Comparison of ENCODE assay signal across 8 cellular contexts in genomic region chr5:138466058-138466899, GRCh38. TPM values are rescaled to one million over a fixed set of nuclear protein-coding genes. Genes with fewer than 3 reads are reported as not detected.
DNase-seq lines count a peak whose midpoint lies in the region; ATAC-seq and TF ChIP-seq lines count a peak whose summit lies in the region.

No MANE protein-coding gene starts in this region.

- peak; percentile 48 for DNase-seq in stimulated activated CD4-positive, alpha-beta T cell treated with anti-CD3 and anti-CD28 coated beads, Interleukin-15, amount 100 ng/mL, for 24 hours
- DNase-seq in stimulated activated CD4-positive, alpha-beta T cell treated with anti-CD3 and anti-CD28 coated beads, Interleukin-2, amount 100 ng/mL, for 48 hours: no peak
- peak; percentile 67 for DNase-seq in activated T-cell treated with anti-CD3 and anti-CD28 coated beads, Interleukin-2, amount 50 U/mL, for 1 hour
- DNase-seq in hepatocyte (ENCODE audit: low spot score) (peak; percentile 60), NCI-H2029 treated with DMSO at 0.1 percent for 48 hours (lab: John Stamatoyannopoulos, UW) (no peak)

- H2AFZ ChIP-seq in hepatocyte: no peak overlapping the region

- H3K4me3 ChIP-seq in hepatocyte (peak overlapping the region; percentile 79), skeletal muscle tissue (ENCODE audit: low read length in 3 of 3) (peak overlapping the region; percentile 86 to 93 (median 90))

- ATAC-seq in HG03196 (IDR thresholded peaks at IDR 0.05; ENCODE audit: unreplicated experiment) (no peak), HG02852 (IDR thresholded peaks at IDR 0.05; ENCODE audit: unreplicated experiment) (no peak)

- H3K4me1 ChIP-seq in hepatocyte (ENCODE audit: insufficient read depth): peaks cover 6% of the 10 kb centered on the region
- H3K4me1 ChIP-seq in skeletal muscle tissue (ENCODE audit: control insufficient read depth in 3 of 3, insufficient read depth in 3 of 3, low read length in 3 of 3): peaks cover 31 to 42% (median 42%) of the 10 kb centered on the region in 3 donors

- 15% methylated on average over 43 of the region's 44 CpGs for WGBS in hepatocyte (ENCODE audit: low lambda C conversion rate, missing lambda C conversion rate)

- no peaks in the 10 kb centered on the region for H3K9me2 ChIP-seq in hepatocyte (replicated peaks; ENCODE audit: insufficient read depth)

- no peaks in the 10 kb centered on the region for H3K36me3 ChIP-seq in hepatocyte (replicated peaks; ENCODE audit: insufficient read depth, low read depth)
- peaks cover 7 to 11% (median 11%) of the 10 kb centered on the region in 3 donors for H3K36me3 ChIP-seq in skeletal muscle tissue (ENCODE audit: control insufficient read depth in 3 of 3, insufficient read depth in 3 of 3, low read length in 3 of 3)

- H3K9ac ChIP-seq in skeletal muscle tissue (ENCODE audit: low read depth in 1 of 3, low read length in 3 of 3): peak overlapping the region; percentile 72 to 92 (median 78)

- peak overlapping the region; percentile 89 for H3K4me2 ChIP-seq in hepatocyte

- H3K79me2 ChIP-seq in hepatocyte: no peaks in the 10 kb centered on the region

- TF ChIP-seq CTCF in hepatocyte (IDR thresholded peaks at IDR 0.05; ENCODE audit: poor library complexity): no peak

- H3K9me3 ChIP-seq in hepatocyte (ENCODE audit: low read depth): no peaks in the 10 kb centered on the region
- no peaks in the 10 kb centered on the region for H3K9me3 ChIP-seq in skeletal muscle tissue (ENCODE audit: control insufficient read depth in 3 of 3, low read length in 3 of 3)

- peaks cover 25% of the 10 kb centered on the region for H4K20me1 ChIP-seq in hepatocyte (ENCODE audit: insufficient read depth, poor library complexity, severe bottlenecking)

- H3K27ac ChIP-seq in hepatocyte: no peak overlapping the region
- peak overlapping the region; percentile 14 for H3K27ac ChIP-seq in skeletal muscle tissue (ENCODE audit: low read depth, low read length)

- H3K27me3 ChIP-seq in hepatocyte: no peaks in the 10 kb centered on the region
- H3K27me3 ChIP-seq in skeletal muscle tissue (ENCODE audit: control insufficient read depth in 3 of 3, insufficient read depth in 3 of 3, low read length in 3 of 3): peaks cover 0 to 7% (median 3%) of the 10 kb centered on the region in 3 donors

RNA-seq across cellular contexts. Expression of gene EGR1, which starts 1.0 kb away (rescaled TPM):
- total RNA-seq in hepatocyte (64.2 and 95.4 TPM in 2 replicates), skeletal muscle tissue (21.4 TPM)
- polyA plus RNA-seq in hepatocyte: 336 and 434 TPM in 2 replicates

RNA-seq across cellular contexts. Expression of gene REEP2, which starts 27.4 kb away (rescaled TPM):
- total RNA-seq in hepatocyte: 0.67 and 3.2 TPM in 2 replicates
- polyA plus RNA-seq in hepatocyte: 0.66 and 1.9 TPM in 2 replicates
- total RNA-seq in skeletal muscle tissue: 7.3 TPM

Comparison
In these comparisons a context has a peak if more than half of its experiments do, and no peak if none do; other contexts are left out.
1. DNase-seq: peak in stimulated activated CD4-positive, alpha-beta T cell treated with anti-CD3 and anti-CD28 coated beads, Interleukin-15, amount 100 ng/mL, for 24 hours (single experiment), activated T-cell treated with anti-CD3 and anti-CD28 coated beads, Interleukin-2, amount 50 U/mL, for 1 hour (single experiment) and hepatocyte (single experiment); none in stimulated activated CD4-positive, alpha-beta T cell treated with anti-CD3 and anti-CD28 coated beads, Interleukin-2, amount 100 ng/mL, for 48 hours (0 of 2) and NCI-H2029 treated with DMSO at 0.1 percent for 48 hours (single experiment).